In genomic region chr2:72738096-72738495, GRCh38 we compare ENCODE assay signal across 26 cellular contexts.
"Had no signal": no experiment of that assay in that cellular context is flagged by ENCODE, and none has a peak within 500 bp of the region (broad histone marks: within the 10 kb centered on the region; RNA-seq: fewer than 3 reads in every experiment).

No MANE protein-coding gene starts in this region.

- DNase-seq: activated B cell treated with CpG ODN at 0.5 μM for 24 hours; activated CD4-positive, alpha-beta memory T cell treated with anti-CD3 and anti-CD28 coated beads for 36 hours; activated CD4-positive, alpha-beta T cell treated with anti-CD3 and anti-CD28 coated beads for 4 hours; activated effector memory CD4-positive, alpha-beta T cell treated with anti-CD3 and anti-CD28 coated beads, Interleukin-2, amount 50 U/mL, for 16 hours; activated naive CD4-positive, alpha-beta T cell treated with anti-CD3 and anti-CD28 coated beads, Interleukin-2, amount 10 ng/mL, durations not matched to agents 7 days and 5 days; activated T-cell treated with anti-CD3 and anti-CD28 coated beads, Interleukin-2, amount 50 U/mL, for 48 hours; aorta; cortex of kidney; effector CD4-positive, alpha-beta T cell; erythroblast; gastrocnemius medialis; heart left ventricle; islet precursor cell; left cardiac atrium; midbrain; natural killer cell; ovary; spleen; stimulated activated CD4-positive, alpha-beta T cell treated with anti-CD3 and anti-CD28 coated beads, Interleukin-4, amount 100 ng/mL, for 24 hours; stimulated activated naive CD8-positive, alpha-beta T cell treated with anti-CD3 and anti-CD28 coated beads, Interleukin-15, Interleukin-2, amounts not matched to agents 100 U/mL and 50 U/mL, for 24 hours; substantia nigra; SW 1271; T-helper 17 cell; thyroid gland had no signal

- ATAC-seq: gastrocnemius medialis; heart left ventricle; left cardiac atrium; natural killer cell; stimulated activated naive CD8-positive, alpha-beta T cell treated with anti-CD3 and anti-CD28 coated beads, Interleukin-15, Interleukin-2, amounts not matched to agents 100 U/mL and 50 U/mL, for 24 hours; T-helper 17 cell had no signal

- H3K4me1 ChIP-seq: gastrocnemius medialis, heart left ventricle, prostate gland, spleen, thyroid gland had no signal

- FAIRE-seq: endometrium had no signal

- H3K27me3 ChIP-seq: gastrocnemius medialis, heart left ventricle, ovary, spleen, thyroid gland had no signal

- H3K9me3 ChIP-seq: gastrocnemius medialis, heart left ventricle, ovary, prostate gland, spleen, thyroid gland had no signal

- H3K27ac ChIP-seq: gastrocnemius medialis, heart left ventricle, ovary, prostate gland, spleen, thyroid gland had no signal

- H3K36me3 ChIP-seq: gastrocnemius medialis, ovary, prostate gland, thyroid gland had no signal

- H3K4me3 ChIP-seq: gastrocnemius medialis, heart left ventricle, ovary, prostate gland, spleen, thyroid gland had no signal
